31 cellular contexts compared by ENCODE assay signal in the genomic region with DNA sequence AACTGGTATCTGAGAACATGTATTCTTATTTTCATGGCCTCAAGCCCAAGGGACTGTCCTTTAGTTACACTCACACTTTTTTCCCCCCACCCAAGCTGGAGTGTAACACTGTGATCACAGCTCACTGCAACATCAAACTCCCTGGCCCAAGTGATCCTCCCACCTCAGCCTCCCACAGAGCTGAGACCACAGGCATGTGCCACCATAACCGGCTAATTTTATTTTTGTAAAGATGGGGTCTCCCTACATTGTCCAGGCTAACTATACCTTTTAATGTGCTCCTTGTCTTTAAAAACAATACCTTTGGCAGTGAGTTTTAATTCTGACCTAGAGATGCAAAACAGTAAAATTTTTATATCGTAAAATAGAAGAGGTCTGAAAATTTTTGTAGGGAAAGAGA. TPM values are rescaled to one million over a fixed set of nuclear protein-coding genes. Genes with fewer than 3 reads are reported as not detected.
"Had no signal": no experiment of that assay in that cellular context is flagged by ENCODE, and none has a peak within 500 bp of the region (broad histone marks: within the 10 kb centered on the region; RNA-seq: fewer than 3 reads in every experiment).

No MANE protein-coding gene starts in this region.

- ATAC-seq: activated naive CD8-positive, alpha-beta T cell treated with anti-CD3 and anti-CD28 coated beads, Interleukin-2, amount 50 U/mL, for 24 hours; activated T-cell treated with anti-CD3 and anti-CD28 coated beads, Interleukin-2, amount 50 U/mL, for 72 hours; left lobe of liver; lower lobe of right lung; naive thymus-derived CD8-positive, alpha-beta T cell had no signal

- H3K9me3 Mint-ChIP-seq: activated naive CD4-positive, alpha-beta T cell treated with anti-CD3 and anti-CD28 coated beads, Interleukin-2, amount 10 ng/mL, durations not matched to agents 7 days and 5 days; activated naive CD8-positive, alpha-beta T cell treated with anti-CD3 and anti-CD28 coated beads, Interleukin-2, amount 50 U/mL, for 24 hours; activated T-cell treated with anti-CD3 and anti-CD28 coated beads, Interleukin-2, amount 50 U/mL, for 72 hours; immature natural killer cell; naive thymus-derived CD8-positive, alpha-beta T cell; stimulated activated naive CD8-positive, alpha-beta T cell treated with anti-CD3 and anti-CD28 coated beads, Interleukin-15, Interleukin-2, amounts not matched to agents 100 ng/mL and 50 ng/mL, for 24 hours had no signal

- H3K9me3 ChIP-seq: lower lobe of right lung, ovary, prostate gland, right atrium auricular region, tibial artery had no signal

- H3K27me3 ChIP-seq: brain microvascular endothelial cell, hepatocyte, ovary, right atrium auricular region, tibial artery had no signal

- H3K4me3 ChIP-seq: hepatocyte, lower lobe of right lung, ovary, prostate gland, right atrium auricular region, tibial artery had no signal

- H3K4me1 ChIP-seq: prostate gland, tibial artery had no signal

- H3K27ac ChIP-seq: brain microvascular endothelial cell, hepatocyte, lower lobe of right lung, ovary, prostate gland, right atrium auricular region, tibial artery, WERI-Rb-1 had no signal

- H3K4me1 Mint-ChIP-seq: activated naive CD4-positive, alpha-beta T cell treated with anti-CD3 and anti-CD28 coated beads, Interleukin-2, amount 10 ng/mL, durations not matched to agents 7 days and 5 days; activated naive CD8-positive, alpha-beta T cell treated with anti-CD3 and anti-CD28 coated beads, Interleukin-2, amount 50 U/mL, for 24 hours had no signal

- H3K36me3 ChIP-seq: ovary, prostate gland had no signal

- H3K4me3 Mint-ChIP-seq: activated naive CD4-positive, alpha-beta T cell treated with anti-CD3 and anti-CD28 coated beads, Interleukin-2, amount 10 ng/mL, durations not matched to agents 7 days and 5 days; activated naive CD8-positive, alpha-beta T cell treated with anti-CD3 and anti-CD28 coated beads, Interleukin-2, amount 50 U/mL, for 24 hours; activated T-cell treated with anti-CD3 and anti-CD28 coated beads, Interleukin-2, amount 50 U/mL, for 72 hours; immature natural killer cell; naive thymus-derived CD8-positive, alpha-beta T cell; stimulated activated naive CD8-positive, alpha-beta T cell treated with anti-CD3 and anti-CD28 coated beads, Interleukin-15, Interleukin-2, amounts not matched to agents 100 ng/mL and 50 ng/mL, for 24 hours had no signal

- H3K27ac Mint-ChIP-seq: activated naive CD4-positive, alpha-beta T cell treated with anti-CD3 and anti-CD28 coated beads, Interleukin-2, amount 10 ng/mL, durations not matched to agents 7 days and 5 days; activated naive CD8-positive, alpha-beta T cell treated with anti-CD3 and anti-CD28 coated beads, Interleukin-2, amount 50 U/mL, for 24 hours; activated T-cell treated with anti-CD3 and anti-CD28 coated beads, Interleukin-2, amount 50 U/mL, for 72 hours; immature natural killer cell; stimulated activated naive CD8-positive, alpha-beta T cell treated with anti-CD3 and anti-CD28 coated beads, Interleukin-15, Interleukin-2, amounts not matched to agents 100 ng/mL and 50 ng/mL, for 24 hours had no signal

- H3K27me3 Mint-ChIP-seq: activated naive CD4-positive, alpha-beta T cell treated with anti-CD3 and anti-CD28 coated beads, Interleukin-2, amount 10 ng/mL, durations not matched to agents 7 days and 5 days; activated naive CD8-positive, alpha-beta T cell treated with anti-CD3 and anti-CD28 coated beads, Interleukin-2, amount 50 U/mL, for 24 hours; naive thymus-derived CD8-positive, alpha-beta T cell; stimulated activated naive CD8-positive, alpha-beta T cell treated with anti-CD3 and anti-CD28 coated beads, Interleukin-15, Interleukin-2, amounts not matched to agents 100 ng/mL and 50 ng/mL, for 24 hours had no signal

- DNase-seq: activated CD4-positive, alpha-beta T cell treated with anti-CD3 and anti-CD28 coated beads for 1 hour; activated CD4-positive, alpha-beta T cell treated with anti-CD3 and anti-CD28 coated beads, Interleukin-2, amount 50 U/mL, for 1 hour; activated CD8-positive, alpha-beta memory T cell treated with anti-CD3 and anti-CD28 coated beads for 24 hours; activated CD8-positive, alpha-beta memory T cell treated with anti-CD3 and anti-CD28 coated beads, Interleukin-2, amount 50 U/mL, for 48 hours; activated effector memory CD4-positive, alpha-beta T cell treated with anti-CD3 and anti-CD28 coated beads, Interleukin-2, amount 50 U/mL, for 16 hours; activated naive CD4-positive, alpha-beta T cell treated with anti-CD3 and anti-CD28 coated beads, Interleukin-2, amount 10 ng/mL, durations not matched to agents 7 days and 5 days; activated naive CD8-positive, alpha-beta T cell treated with anti-CD3 and anti-CD28 coated beads, Interleukin-2, amount 50 U/mL, for 24 hours; activated T-cell treated with anti-CD3 and anti-CD28 coated beads, Interleukin-2, amount 50 U/mL, for 72 hours; aorta; brain microvascular endothelial cell; caudate nucleus; effector memory CD4-positive, alpha-beta T cell; foreskin melanocyte; glutamatergic neuron; immature natural killer cell; lower lobe of right lung; naive thymus-derived CD8-positive, alpha-beta T cell; ovary; stimulated activated CD4-positive, alpha-beta T cell treated with anti-CD3 and anti-CD28 coated beads, Interleukin-12 subunit alpha, Interleukin-12 subunit beta, amount 100 ng/mL, for 4 hours; stimulated activated CD4-positive, alpha-beta T cell treated with anti-CD3 and anti-CD28 coated beads, Interleukin-4, amount 100 ng/mL, for 4 hours; tibial artery; WERI-Rb-1 had no signal

RNA-seq across cellular contexts. Expression of gene FAM83C, which starts 48.2 kb away (rescaled TPM):
- total RNA-seq: activated T-cell treated with anti-CD3 and anti-CD28 coated beads, Interleukin-2, amount 50 U/mL, for 72 hours; aorta; dermis microvascular lymphatic vessel endothelial cell; hepatocyte; kidney epithelial cell; left lobe of liver; lower lobe of right lung; naive thymus-derived CD8-positive, alpha-beta T cell; ovary; right atrium auricular region; skeletal muscle tissue; T-helper 2 cell treated with Interferon-gamma antibody and Interleukin-4, amounts not matched to agents 100 ng/mL and 5 ng/mL, for 36 hours had no signal
